Comparison of ENCODE assay signal across 7 cellular contexts in genomic region chr7:100132126-100132525, GRCh38.
"Had no signal": no experiment of that assay in that cellular context is flagged by ENCODE, and none has a peak within 500 bp of the region (broad histone marks: within the 10 kb centered on the region; RNA-seq: fewer than 3 reads in every experiment).

No MANE protein-coding gene starts in this region.

- H3K4me3 ChIP-seq: neural progenitor cell, uterus had no signal

- H3K4me1 ChIP-seq: neural progenitor cell had no signal

- H3K9me3 ChIP-seq: uterus had no signal

- H3K27me3 Mint-ChIP-seq: activated CD8-positive, alpha-beta T cell treated with anti-CD3 and anti-CD28 coated beads for 36 hours; activated naive CD8-positive, alpha-beta T cell treated with anti-CD3 and anti-CD28 coated beads, Interleukin-2, amount 10 ng/mL, durations not matched to agents 7 days and 5 days had no signal

- H3K27ac Mint-ChIP-seq: activated CD8-positive, alpha-beta T cell treated with anti-CD3 and anti-CD28 coated beads for 36 hours; activated naive CD8-positive, alpha-beta T cell treated with anti-CD3 and anti-CD28 coated beads, Interleukin-2, amount 10 ng/mL, durations not matched to agents 7 days and 5 days; endodermal cell had no signal

- H3K4me2 ChIP-seq: neural progenitor cell had no signal

- H3K36me3 Mint-ChIP-seq: activated naive CD8-positive, alpha-beta T cell treated with anti-CD3 and anti-CD28 coated beads, Interleukin-2, amount 10 ng/mL, durations not matched to agents 7 days and 5 days; neural progenitor cell had no signal

- H3K27ac ChIP-seq: neural progenitor cell, parathyroid adenoma, uterus had no signal

- H3K9me3 Mint-ChIP-seq: activated CD8-positive, alpha-beta T cell treated with anti-CD3 and anti-CD28 coated beads for 36 hours; activated naive CD8-positive, alpha-beta T cell treated with anti-CD3 and anti-CD28 coated beads, Interleukin-2, amount 10 ng/mL, durations not matched to agents 7 days and 5 days; activated T-cell treated with anti-CD3 and anti-CD28 coated beads, Interleukin-2, amount 50 U/mL, for 72 hours; endodermal cell; neural progenitor cell had no signal

- H3K36me3 ChIP-seq: neural progenitor cell, uterus had no signal

- H3K27me3 ChIP-seq: uterus had no signal

- H3K9ac ChIP-seq: neural progenitor cell, parathyroid adenoma had no signal

- H3K4me3 Mint-ChIP-seq: activated CD8-positive, alpha-beta T cell treated with anti-CD3 and anti-CD28 coated beads for 36 hours; endodermal cell had no signal
